In genomic region chr7:41810258-41810576, GRCh38 we compare ENCODE assay signal across 12 cellular contexts.
DNase-seq lines count a peak whose midpoint lies in the region; ATAC-seq and TF ChIP-seq lines count a peak whose summit lies in the region.
"Had no signal": no experiment of that assay in that cellular context is flagged by ENCODE, and none has a peak within 500 bp of the region (broad histone marks: within the 10 kb centered on the region; RNA-seq: fewer than 3 reads in every experiment).

No MANE protein-coding gene starts in this region.

- no peaks in the 10 kb centered on the region for H4K20me1 ChIP-seq in osteoblast (ENCODE audit: insufficient read depth, low read length)

- intact Hi-C loops in left lung (cut with DNase I): no loop called here

- no peaks in the 10 kb centered on the region for H3K79me2 ChIP-seq in osteoblast (ENCODE audit: insufficient read depth, low read length)

- H3K36me3 ChIP-seq in left lung (no peaks in the 10 kb centered on the region), osteoblast (ENCODE audit: insufficient read depth, low read length) (no peaks in the 10 kb centered on the region)

- DNase-seq in left lung: peak in 1 of 2 donors; percentile 46
- no peak for DNase-seq in activated T-cell treated with anti-CD3 and anti-CD28 coated beads, Interleukin-2, amount 50 U/mL, for 48 hours
- no peak for DNase-seq in GF-D8 (lab: John Stamatoyannopoulos, UW)
- no peak for DNase-seq in NOMO-1 treated with DMSO at 0.1 percent for 48 hours (lab: John Stamatoyannopoulos, UW; ENCODE audit: unreplicated experiment)
- no peak for DNase-seq in osteoblast (ENCODE audit: insufficient read length, low spot score, missing footprints)
- DNase-seq: anterior cingulate cortex, COR-L47, endodermal cell, NCI-H69 had no signal

- ATAC-seq in GM18861 (IDR thresholded peaks at IDR 0.05; ENCODE audit: unreplicated experiment) (peak; percentile 91), GM21528 (IDR thresholded peaks at IDR 0.05; ENCODE audit: low FRiP score, unreplicated experiment) (peak; percentile 94), HG03095 (IDR thresholded peaks at IDR 0.05; ENCODE audit: unreplicated experiment) (peak; percentile 90), left lung (peak; percentile 54)

- H3K27ac ChIP-seq in left lung (no peak overlapping the region), osteoblast (ENCODE audit: low read depth, low read length) (no peak overlapping the region)

- H3K27me3 ChIP-seq in left lung: no peaks in the 10 kb centered on the region
- no peaks in the 10 kb centered on the region for H3K27me3 ChIP-seq in osteoblast (ENCODE audit: insufficient read depth, low read length)

- H3K4me2 ChIP-seq in osteoblast (ENCODE audit: insufficient read depth, low read length): no peak overlapping the region

- no peaks in the 10 kb centered on the region for H3K9me3 ChIP-seq in left lung
- no peaks in the 10 kb centered on the region for H3K9me3 ChIP-seq in osteoblast (ENCODE audit: low read depth, low read length)

- no peak overlapping the region for H2AFZ ChIP-seq in osteoblast (ENCODE audit: low read length)

- peaks cover 0 to 3% of the 10 kb centered on the region in 2 donors for H3K4me1 ChIP-seq in left lung
- H3K4me1 ChIP-seq in osteoblast (ENCODE audit: insufficient read depth, low read length): peaks cover 4% of the 10 kb centered on the region

- TF ChIP-seq CTCF in left lung (IDR thresholded peaks at IDR 0.05): no peak
- no peak for TF ChIP-seq CTCF in osteoblast (IDR thresholded peaks at IDR 0.05; ENCODE audit: extremely low read depth, low read depth, low read length)

- H3K4me3 ChIP-seq in left lung (no peak overlapping the region), osteoblast (ENCODE audit: insufficient read depth, low read length) (no peak overlapping the region)
